In the genomic region with DNA sequence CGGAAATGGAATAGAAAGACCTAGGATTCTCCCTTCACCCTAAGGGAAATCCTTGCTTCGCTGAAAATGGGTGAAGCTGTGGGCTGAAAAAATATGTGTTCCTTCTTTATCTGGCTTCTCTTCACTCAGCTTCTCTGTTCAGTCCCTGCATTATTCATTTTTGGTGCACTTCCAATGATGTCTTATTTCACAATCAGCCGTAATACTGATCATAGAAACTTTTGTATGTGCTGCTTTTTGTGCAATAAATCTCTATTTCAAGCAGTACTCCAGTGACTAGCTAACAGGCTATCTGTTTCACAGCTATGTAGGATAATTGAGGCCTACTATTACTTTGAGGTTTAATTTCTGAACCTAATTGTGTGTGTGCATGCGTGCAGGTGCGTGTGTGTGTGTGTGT, we compare ENCODE assay signal across 31 cellular contexts.
DNase-seq lines count a peak whose midpoint lies in the region; ATAC-seq and TF ChIP-seq lines count a peak whose summit lies in the region.
"Had no signal": no experiment of that assay in that cellular context is flagged by ENCODE, and none has a peak within 500 bp of the region (broad histone marks: within the 10 kb centered on the region; RNA-seq: fewer than 3 reads in every experiment).

No MANE protein-coding gene starts in this region.

- H3K27me3 Mint-ChIP-seq in natural killer cell treated with Interleukin-12 subunit alpha and Interleukin-12 subunit beta and Interleukin-15 and Interleukin-18, amount 100 ng/mL, for 72 hours: peaks cover 14 to 28% of the 10 kb centered on the region in 2 donors

- peaks cover 0 to 7% of the 10 kb centered on the region in 2 donors for H3K4me1 ChIP-seq in right atrium auricular region
- H3K4me1 ChIP-seq in breast epithelium: peaks cover 0 to 6% of the 10 kb centered on the region in 2 donors
- no peaks in the 10 kb centered on the region for H3K4me1 ChIP-seq in aorta (ENCODE audit: control insufficient read depth in 1 of 2, insufficient read depth in 2 of 2, low read length in 2 of 2)
- H3K4me1 ChIP-seq: pancreas had no signal

- H3K9me3 Mint-ChIP-seq in natural killer cell treated with Interleukin-12 subunit alpha and Interleukin-12 subunit beta and Interleukin-15 and Interleukin-18, amount 100 ng/mL, for 72 hours: no peaks in the 10 kb centered on the region
- H3K9me3 Mint-ChIP-seq: activated T-helper 2 cell treated with anti-CD3 and anti-CD28 coated beads, Interferon-gamma antibody, Interleukin-2, Interleukin-4, amounts not matched to agents 10 μg/mL and 5 μg/mL and 100 μg/mL, durations not matched to agents 14 hours and 24 hours and 36 hours; CD8-positive, alpha-beta T cell; endodermal cell; immature natural killer cell; stimulated activated naive CD8-positive, alpha-beta T cell treated with anti-CD3 and anti-CD28 coated beads, Interleukin-15, amount 100 ng/mL, for 72 hours had no signal

- 82 to 87% methylated on average over 5 of the region's 5 CpGs for WGBS in aorta, 2 donors

- H3K9me3 ChIP-seq in right atrium auricular region: no peaks in the 10 kb centered on the region
- H3K9me3 ChIP-seq in breast epithelium: no peaks in the 10 kb centered on the region
- no peaks in the 10 kb centered on the region for H3K9me3 ChIP-seq in aorta (ENCODE audit: control insufficient read depth, low read length)
- H3K9me3 ChIP-seq: pancreas had no signal

- POLR2A ChIA-PET in RWPE1 (lab: Yijun Ruan, JAX; ENCODE audit: low non-redundant PET): no interaction called here

- H3K36me3 Mint-ChIP-seq in natural killer cell treated with Interleukin-12 subunit alpha and Interleukin-12 subunit beta and Interleukin-15 and Interleukin-18, amount 100 ng/mL, for 72 hours: no peaks in the 10 kb centered on the region
- H3K36me3 Mint-ChIP-seq: activated naive CD8-positive, alpha-beta T cell; CD8-positive, alpha-beta T cell; immature natural killer cell had no signal

- H3K4me1 Mint-ChIP-seq in natural killer cell treated with Interleukin-12 subunit alpha and Interleukin-12 subunit beta and Interleukin-15 and Interleukin-18, amount 100 ng/mL, for 72 hours (ENCODE audit: low read depth in 2 of 2): peaks cover 0 to 5% of the 10 kb centered on the region in 2 donors
- H3K4me1 Mint-ChIP-seq: B cell, immature natural killer cell had no signal

- no peaks in the 10 kb centered on the region for H3K27me3 ChIP-seq in right atrium auricular region
- H3K27me3 ChIP-seq in breast epithelium: no peaks in the 10 kb centered on the region
- H3K27me3 ChIP-seq in aorta (ENCODE audit: control insufficient read depth in 1 of 2, insufficient read depth in 2 of 2, low read length in 1 of 2): no peaks in the 10 kb centered on the region
- H3K27me3 ChIP-seq: pancreas had no signal

- H3K4me3 ChIP-seq in right atrium auricular region (no peak overlapping the region), breast epithelium (no peak overlapping the region), aorta (ENCODE audit: low read length in 2 of 2) (no peak overlapping the region)
- H3K4me3 ChIP-seq: pancreas had no signal

- no peak for TF ChIP-seq POLR2A in breast epithelium (IDR thresholded peaks at IDR 0.05)

- no peak overlapping the region for H3K27ac Mint-ChIP-seq in natural killer cell treated with Interleukin-12 subunit alpha and Interleukin-12 subunit beta and Interleukin-15 and Interleukin-18, amount 100 ng/mL, for 72 hours
- H3K27ac Mint-ChIP-seq: activated CD4-positive, alpha-beta T cell treated with anti-CD3 and anti-CD28 coated beads for 36 hours; activated CD8-positive, alpha-beta T cell treated with anti-CD3 and anti-CD28 coated beads, Interleukin-2, amount 10 ng/mL, durations not matched to agents 7 days and 5 days; activated naive CD8-positive, alpha-beta T cell; activated T-helper 2 cell treated with anti-CD3 and anti-CD28 coated beads, Interferon-gamma antibody, Interleukin-2, Interleukin-4, amounts not matched to agents 10 μg/mL and 5 μg/mL and 100 μg/mL, durations not matched to agents 14 hours and 24 hours and 36 hours; B cell; CD8-positive, alpha-beta T cell; endodermal cell; immature natural killer cell; stimulated activated naive CD8-positive, alpha-beta T cell treated with anti-CD3 and anti-CD28 coated beads, Interleukin-15, amount 100 ng/mL, for 72 hours had no signal

- no peak overlapping the region for H3K4me3 Mint-ChIP-seq in natural killer cell treated with Interleukin-12 subunit alpha and Interleukin-12 subunit beta and Interleukin-15 and Interleukin-18, amount 100 ng/mL, for 72 hours
- H3K4me3 Mint-ChIP-seq: activated CD4-positive, alpha-beta T cell treated with anti-CD3 and anti-CD28 coated beads for 36 hours; activated CD8-positive, alpha-beta T cell treated with anti-CD3 and anti-CD28 coated beads, Interleukin-2, amount 10 ng/mL, durations not matched to agents 7 days and 5 days; activated naive CD8-positive, alpha-beta T cell; B cell; CD8-positive, alpha-beta T cell; endodermal cell; immature natural killer cell; stimulated activated naive CD8-positive, alpha-beta T cell treated with anti-CD3 and anti-CD28 coated beads, Interleukin-15, amount 100 ng/mL, for 72 hours had no signal

- CTCF ChIA-PET in RWPE1 (lab: Yijun Ruan, JAX): interaction anchor here (0.6 kb wide), 1 partner anchor 328 kb away, joined by 5 read pairs; no protein-coding TSS in a partner anchor

- ATAC-seq in Right ventricle myocardium superior (ENCODE audit: poor library complexity) (peak; percentile 54), aorta (ENCODE audit: low FRiP score) (peak; percentile 45)
- ATAC-seq in natural killer cell treated with Interleukin-12 subunit alpha and Interleukin-12 subunit beta and Interleukin-15 and Interleukin-18, amount 100 ng/mL, for 72 hours: no peak
- ATAC-seq: activated CD4-positive, alpha-beta T cell treated with anti-CD3 and anti-CD28 coated beads for 36 hours; activated CD8-positive, alpha-beta T cell treated with anti-CD3 and anti-CD28 coated beads, Interleukin-2, amount 10 ng/mL, durations not matched to agents 7 days and 5 days; CD8-positive, alpha-beta T cell; esophagus mucosa; left colon; Panc1; pancreas; stimulated activated naive CD8-positive, alpha-beta T cell treated with anti-CD3 and anti-CD28 coated beads, Interleukin-15, amount 100 ng/mL, for 72 hours had no signal

- H3K27ac ChIP-seq in right atrium auricular region (peak overlapping the region in 1 of 2 donors; percentile 0), breast epithelium (peak overlapping the region; percentile 64 to 68), aorta (ENCODE audit: low read depth in 1 of 2, low read length in 2 of 2) (no peak overlapping the region), RWPE1 (no peak overlapping the region)
- H3K27ac ChIP-seq: pancreas, VCaP had no signal

- DNase-seq in Right ventricle myocardium superior (no peak), right atrium auricular region (ENCODE audit: low spot score) (no peak), breast epithelium (ENCODE audit: low spot score in 2 of 2) (no peak), fibroblast of the conjunctiva (ENCODE audit: low read depth) (peak; percentile 22), aorta (no peak), RWPE1 (ENCODE audit: low spot score) (no peak)
- no peak for DNase-seq in activated CD8-positive, alpha-beta memory T cell treated with anti-CD3 and anti-CD28 coated beads for 24 hours
- no peak for DNase-seq in natural killer cell treated with Interleukin-12 subunit alpha and Interleukin-12 subunit beta and Interleukin-15 and Interleukin-18, amount 100 ng/mL, for 72 hours (ENCODE audit: low spot score)
- DNase-seq: activated CD4-positive, alpha-beta T cell treated with anti-CD3 and anti-CD28 coated beads for 36 hours; activated CD8-positive, alpha-beta T cell treated with anti-CD3 and anti-CD28 coated beads, Interleukin-2, amount 10 ng/mL, durations not matched to agents 7 days and 5 days; CD8-positive, alpha-beta T cell; central memory CD4-positive, alpha-beta T cell; dermis blood vessel endothelial cell; DMS53; immature natural killer cell; left colon; mesenchymal stem cell; NCI-H146; NCI-H2107; NCI-H345; NCI-H69; pancreas; stimulated activated naive CD8-positive, alpha-beta T cell treated with anti-CD3 and anti-CD28 coated beads, Interleukin-15, amount 100 ng/mL, for 72 hours; SW 1271 had no signal

- no peaks in the 10 kb centered on the region for H3K36me3 ChIP-seq in right atrium auricular region
- no peaks in the 10 kb centered on the region for H3K36me3 ChIP-seq in breast epithelium
- H3K36me3 ChIP-seq in aorta (ENCODE audit: control insufficient read depth in 1 of 2, insufficient read depth in 2 of 2, low read length in 1 of 2): no peaks in the 10 kb centered on the region
- H3K36me3 ChIP-seq: pancreas had no signal

- intact Hi-C loops in Right ventricle myocardium superior (cut with DNase I) (no loop called here), breast epithelium (cut with DNase I; ENCODE audit: low total_unique reads) (no loop called here), aorta (cut with DNase I) (no loop called here)

- TF ChIP-seq CTCF in right atrium auricular region (IDR thresholded peaks at IDR 0.05) (no peak), breast epithelium (IDR thresholded peaks at IDR 0.05) (no peak), RWPE1 (conservative IDR thresholded peaks at IDR 0.05; ENCODE audit: low read depth) (no peak)

Comparison
In these comparisons a context has a peak if more than half of its experiments do, and no peak if none do; other contexts are left out.
1. ATAC-seq: peak in Right ventricle myocardium superior (single experiment) and aorta (single experiment); none in natural killer cell treated with Interleukin-12 subunit alpha and Interleukin-12 subunit beta and Interleukin-15 and Interleukin-18, amount 100 ng/mL, for 72 hours (0 of 2).
2. H3K27ac ChIP-seq: peak in breast epithelium (2 of 2); none in aorta (0 of 2) and RWPE1 (single experiment).